Comparison of ENCODE assay signal across 14 cellular contexts in the genomic region with DNA sequence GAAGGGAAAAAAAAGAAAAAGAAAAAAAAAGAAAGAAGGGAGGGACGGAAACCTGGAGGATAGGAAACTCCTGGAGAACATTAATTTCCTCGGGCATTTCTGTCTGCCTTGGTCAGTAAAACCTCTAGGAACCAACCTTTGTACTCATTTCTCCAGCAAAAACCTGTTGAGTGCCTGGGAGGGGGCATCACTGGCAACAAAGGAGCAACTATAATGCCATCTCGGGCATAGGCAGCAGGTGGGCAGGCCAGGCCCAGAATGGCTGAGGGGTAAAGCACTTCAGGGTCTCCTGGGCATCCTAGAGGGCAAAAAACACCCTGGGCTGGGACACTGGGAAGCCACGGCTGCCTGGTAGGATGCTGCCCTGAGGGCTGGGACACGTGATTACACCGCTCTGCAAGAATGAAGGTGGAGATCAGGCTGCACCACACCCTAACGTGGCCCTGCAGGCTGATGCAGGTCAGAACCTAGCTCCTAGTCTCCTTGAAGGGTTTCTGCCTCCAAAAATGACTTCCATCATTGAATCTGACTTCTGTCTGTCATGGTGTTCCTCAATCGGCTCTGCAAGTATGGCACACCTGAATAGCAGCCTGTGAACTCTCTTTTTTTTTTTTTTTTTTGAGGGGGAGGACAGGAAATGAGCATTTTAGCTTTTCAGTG. TPM values are rescaled to one million over a fixed set of nuclear protein-coding genes. Genes with fewer than 3 reads are reported as not detected.
DNase-seq lines count a peak whose midpoint lies in the region; ATAC-seq and TF ChIP-seq lines count a peak whose summit lies in the region.
"Had no signal": no experiment of that assay in that cellular context is flagged by ENCODE, and none has a peak within 500 bp of the region (broad histone marks: within the 10 kb centered on the region; RNA-seq: fewer than 3 reads in every experiment).

No MANE protein-coding gene starts in this region.

- DNase-seq in Caco-2: peak; percentile 64 to 79
- DNase-seq in H9: peak; percentile 55
- no peak for DNase-seq in T-helper 17 cell
- DNase-seq in left colon: peak; percentile 72 to 83
- no peak for DNase-seq in Right ventricle myocardium superior
- no peak for DNase-seq in left ventricle myocardium superior
- no peak for DNase-seq in GM03348 (ENCODE audit: low spot score)
- DNase-seq: DMS153, foreskin fibroblast, Kasumi-1, NCI-H510A, upper lobe of right lung had no signal

- H3K14ac ChIP-seq in H9 (ENCODE audit: insufficient read depth, low read length): no peak overlapping the region

- no peak for TF ChIP-seq CTCF in Caco-2 (IDR thresholded peaks at IDR 0.05; ENCODE audit: insufficient read depth in 1 of 2, low read depth in 1 of 2, low read length in 1 of 2, severe bottlenecking in 1 of 2, unreplicated experiment in 1 of 2)
- TF ChIP-seq CTCF in H9 (conservative IDR thresholded peaks at IDR 0.05): no peak

- H3K56ac ChIP-seq in H9 (ENCODE audit: insufficient read length, low read depth, low read length): no peak overlapping the region

- H3K4me1 ChIP-seq in Caco-2: peaks cover 25% of the 10 kb centered on the region
- H3K4me1 ChIP-seq in H9 (ENCODE audit: insufficient read depth, low read length): peaks cover 7% of the 10 kb centered on the region

- no peak overlapping the region for H2BK20ac ChIP-seq in H9 (ENCODE audit: low read depth, low read length, poor library complexity, severe bottlenecking)

- H4K20me1 ChIP-seq in H9 (ENCODE audit: control insufficient read depth, insufficient read depth, insufficient read length): no peaks in the 10 kb centered on the region

- H3K27me3 ChIP-seq in Caco-2 (replicated peaks; ENCODE audit: control insufficient read depth, insufficient read depth, low read length): no peaks in the 10 kb centered on the region
- H3K27me3 ChIP-seq in H9 (ENCODE audit: insufficient read depth, low read length): no peaks in the 10 kb centered on the region; the same call in 1 of the 2 replicates
- H3K27me3 ChIP-seq: upper lobe of right lung had no signal

- no peak overlapping the region for H4K91ac ChIP-seq in H9 (ENCODE audit: insufficient read length, low read depth, low read length)

- peaks cover 30% of the 10 kb centered on the region for H3K4me1 Mint-ChIP-seq in Caco-2 (ENCODE audit: low read depth, unreplicated experiment)
- H3K4me1 Mint-ChIP-seq in H9: peaks cover 21 to 32% of the 10 kb centered on the region in 2 experiments
- peaks cover 45% of the 10 kb centered on the region for H3K4me1 Mint-ChIP-seq in T-helper 17 cell

- intact Hi-C loops in Caco-2 (cut with micrococcal nuclease; ENCODE audit: unreplicated experiment) (no loop called here), left colon (cut with DNase I, micrococcal nuclease) (no loop called here), Right ventricle myocardium superior (cut with DNase I) (no loop called here), left ventricle myocardium superior (cut with micrococcal nuclease) (no loop called here)

- no peaks in the 10 kb centered on the region for H3K79me1 ChIP-seq in H9 (ENCODE audit: insufficient read depth, low read depth, low read length, poor library complexity, severe bottlenecking)

- H2BK120ac ChIP-seq in H9 (ENCODE audit: low read depth, low read length, poor library complexity, severe bottlenecking): no peak overlapping the region

- H3K4ac ChIP-seq in H9 (ENCODE audit: low read depth, low read length): no peak overlapping the region

- CTCF ChIA-PET in Caco-2 (lab: Charles Lee): interaction anchor here (0.7 to 1.1 kb wide), 4 partner anchors 14 to 210 kb away, joined by 3 to 4 read pairs (median 4); a partner anchor contains a TSS

- H2AFZ ChIP-seq in H9 (ENCODE audit: low read length): no peak overlapping the region

- H2BK15ac ChIP-seq in H9 (ENCODE audit: low read depth, low read length): no peak overlapping the region

- H4K5ac ChIP-seq in H9 (ENCODE audit: insufficient read length, low read depth, low read length): no peak overlapping the region

- H3K79me2 ChIP-seq in H9 (ENCODE audit: insufficient read depth, low read length): no peaks in the 10 kb centered on the region

- H2AK5ac ChIP-seq in H9 (ENCODE audit: insufficient read length, low read length): no peak overlapping the region

- H3K4me3 ChIP-seq in Caco-2 (ENCODE audit: low read depth, low read length): no peak overlapping the region
- H3K4me3 ChIP-seq: SK-N-MC, upper lobe of right lung had no signal

- H2BK12ac ChIP-seq in H9 (ENCODE audit: insufficient read length, low read depth, low read length): no peak overlapping the region

- H3K36me3 ChIP-seq in Caco-2 (ENCODE audit: control insufficient read depth, insufficient read depth, low read length): no peaks in the 10 kb centered on the region
- H3K36me3 ChIP-seq: upper lobe of right lung had no signal

- H3K27me3 Mint-ChIP-seq in Caco-2 (ENCODE audit: insufficient read depth, unreplicated experiment) (no peaks in the 10 kb centered on the region), H9 (ENCODE audit: low read depth) (peaks cover 22% of the 10 kb centered on the region), T-helper 17 cell (peaks cover 6% of the 10 kb centered on the region)

- H3K23ac ChIP-seq in H9 (ENCODE audit: insufficient read length, low read depth, low read length): no peak overlapping the region

- no peak overlapping the region for H3K18ac ChIP-seq in H9 (ENCODE audit: insufficient read length, low read depth, low read length)

- POLR2A ChIA-PET in Caco-2 (lab: Charles Lee): interaction anchor here (0.6 to 1.0 kb wide), 3 partner anchors 10 to 80 kb away, joined by 3 read pairs; a partner anchor contains a TSS

- peak; percentile 11 for ATAC-seq in T-helper 17 cell
- peak; percentile 76 for ATAC-seq in left colon
- no peak for ATAC-seq in Right ventricle myocardium superior (ENCODE audit: poor library complexity)
- no peak for ATAC-seq in GM21717 (IDR thresholded peaks at IDR 0.05; ENCODE audit: unreplicated experiment)
- no peak for ATAC-seq in left ventricle myocardium superior
- ATAC-seq: upper lobe of right lung had no signal

- H3K27ac Mint-ChIP-seq in Caco-2 (ENCODE audit: unreplicated experiment): no peak overlapping the region
- H3K27ac Mint-ChIP-seq in H9: no peak overlapping the region
- peak overlapping the region; percentile 85 for H3K27ac Mint-ChIP-seq in T-helper 17 cell

- H3K9me3 Mint-ChIP-seq in Caco-2 (ENCODE audit: unreplicated experiment) (no peaks in the 10 kb centered on the region), H9 (no peaks in the 10 kb centered on the region; a peak in 1 of 5 replicates)

- H3K4me2 ChIP-seq in H9 (ENCODE audit: insufficient read depth, insufficient read length, low read length): no peak overlapping the region

- no peak overlapping the region for H3K4me3 Mint-ChIP-seq in Caco-2 (ENCODE audit: unreplicated experiment)
- H3K4me3 Mint-ChIP-seq in H9: no peak overlapping the region; a peak in 1 of 5 replicates
- H3K4me3 Mint-ChIP-seq in T-helper 17 cell: peak overlapping the region; percentile 76

- no TSS peak for BruUV-seq in Caco-2 (replicated peaks; lab: Mats Ljungman, UMichigan)

- H4K8ac ChIP-seq in H9 (replicated peaks; ENCODE audit: insufficient read length, low read depth, low read length): no peak overlapping the region

- H3K27ac ChIP-seq in H9 (ENCODE audit: insufficient read length, low read depth, low read length): no peak overlapping the region
- H3K27ac ChIP-seq: SK-N-MC, upper lobe of right lung had no signal

- H3K9ac ChIP-seq in H9 (ENCODE audit: extremely low read depth, insufficient read length, low read length): no peak overlapping the region

- H3K9me3 ChIP-seq in Caco-2 (no peaks in the 10 kb centered on the region), H9 (ENCODE audit: control insufficient read depth, low read depth, low read length) (no peaks in the 10 kb centered on the region), T-helper 17 cell (ENCODE audit: control insufficient read depth, low read length, poor library complexity, severe bottlenecking) (no peaks in the 10 kb centered on the region)
- H3K9me3 ChIP-seq: upper lobe of right lung had no signal

- H3K23me2 ChIP-seq in H9 (ENCODE audit: insufficient read length, low read depth, low read length, poor library complexity, severe bottlenecking): peaks cover 7% of the 10 kb centered on the region

- no peak overlapping the region for H2BK5ac ChIP-seq in H9 (ENCODE audit: insufficient read length, low read length)

- no peak overlapping the region for H3T11ph ChIP-seq in H9 (ENCODE audit: low read length)

- peaks cover 23% of the 10 kb centered on the region for H3K36me3 Mint-ChIP-seq in Caco-2 (ENCODE audit: insufficient read depth, unreplicated experiment)
- no peaks in the 10 kb centered on the region; a peak in 1 of 7 replicates for H3K36me3 Mint-ChIP-seq in H9 (ENCODE audit: insufficient read depth in 1 of 3, low read depth in 3 of 3)
- no peaks in the 10 kb centered on the region for H3K36me3 Mint-ChIP-seq in T-helper 17 cell (ENCODE audit: low read depth)

- no CpG with 5 or more reads among the region's 8 CpGs for WGBS in H9 (ENCODE audit: extremely low coverage, insufficient read length, low lambda C conversion rate)

RNA-seq across cellular contexts. Expression of a gene that starts 4.5 kb away (rescaled TPM):
- 23.2 and 23.5 TPM in 2 replicates for total RNA-seq in Caco-2 (2022)
- total RNA-seq in H9 (2021): 31.8 and 32.8 TPM in 2 replicates
- total RNA-seq in T-helper 17 cell: 10 to 100 TPM; 45.8 to 46.9 TPM
- 10 to 100 TPM; 54.9 to 62.1 TPM for total RNA-seq in left colon
- total RNA-seq in Right ventricle myocardium superior: 7.5 TPM
- 6.8 TPM for total RNA-seq in left ventricle myocardium superior

RNA-seq across cellular contexts. Expression of a gene that starts 5.4 kb away (rescaled TPM):
- 0.56 and 0.88 TPM in 2 replicates for total RNA-seq in Caco-2 (2022)
- total RNA-seq in H9 (2021): 6.0 and 7.0 TPM in 2 replicates
- 1 to 10 TPM; 5.0 to 6.5 TPM for total RNA-seq in T-helper 17 cell
- 10 to 100 TPM in 1 of 2 donors, 1 to 10 TPM in 1; 8.0 to 10.9 TPM for total RNA-seq in left colon
- total RNA-seq in Right ventricle myocardium superior: 1.7 TPM
- 2.0 TPM for total RNA-seq in left ventricle myocardium superior

RNA-seq across cellular contexts. Expression of a gene that starts 14.2 kb away (rescaled TPM):
- 5.0 and 9.7 TPM in 2 replicates for total RNA-seq in Caco-2 (2022)
- total RNA-seq in H9 (2021): 39.5 and 45.2 TPM in 2 replicates
- 1 to 10 TPM; 5.0 to 8.5 TPM for total RNA-seq in T-helper 17 cell
- total RNA-seq in left colon: 1 to 10 TPM; 4.0 to 5.7 TPM
- 0.13 TPM for total RNA-seq in Right ventricle myocardium superior
- 0.35 TPM for total RNA-seq in left ventricle myocardium superior

RNA-seq across cellular contexts. Expression of a gene that starts 14.3 kb away (rescaled TPM):
- total RNA-seq in Caco-2 (2022) (107 and 110 TPM in 2 replicates), H9 (2021) (164 and 179 TPM in 2 replicates), T-helper 17 cell (100 to 1,000 TPM; 124 to 135 TPM), left colon (100 to 1,000 TPM; 224 to 268 TPM), Right ventricle myocardium superior (121 TPM), left ventricle myocardium superior (104 TPM)

RNA-seq across cellular contexts. Expression of a gene that starts 14.7 kb away (rescaled TPM):
- 1.3 TPM in 2 replicates for total RNA-seq in Caco-2 (2022)
- total RNA-seq in H9 (2021): 2.6 and 3.1 TPM in 2 replicates
- 1 to 10 TPM; 4.0 to 4.8 TPM for total RNA-seq in T-helper 17 cell
- 1 to 10 TPM; 1.2 to 2.0 TPM for total RNA-seq in left colon
- 0.94 TPM for total RNA-seq in Right ventricle myocardium superior
- 0.74 TPM for total RNA-seq in left ventricle myocardium superior

Comparison
In these comparisons a context has a peak if more than half of its experiments do, and no peak if none do; other contexts are left out.
1. DNase-seq: peak in Caco-2 (2 of 2), H9 (single experiment) and left colon (2 of 2); none in T-helper 17 cell (0 of 3), Right ventricle myocardium superior (single experiment), left ventricle myocardium superior (single experiment) and GM03348 (single experiment).
2. ATAC-seq: peak in T-helper 17 cell (single experiment) and left colon (single experiment); none in Right ventricle myocardium superior (single experiment), GM21717 (single experiment) and left ventricle myocardium superior (single experiment).